Comparison of ENCODE assay signal across 8 cellular contexts in the genomic region with DNA sequence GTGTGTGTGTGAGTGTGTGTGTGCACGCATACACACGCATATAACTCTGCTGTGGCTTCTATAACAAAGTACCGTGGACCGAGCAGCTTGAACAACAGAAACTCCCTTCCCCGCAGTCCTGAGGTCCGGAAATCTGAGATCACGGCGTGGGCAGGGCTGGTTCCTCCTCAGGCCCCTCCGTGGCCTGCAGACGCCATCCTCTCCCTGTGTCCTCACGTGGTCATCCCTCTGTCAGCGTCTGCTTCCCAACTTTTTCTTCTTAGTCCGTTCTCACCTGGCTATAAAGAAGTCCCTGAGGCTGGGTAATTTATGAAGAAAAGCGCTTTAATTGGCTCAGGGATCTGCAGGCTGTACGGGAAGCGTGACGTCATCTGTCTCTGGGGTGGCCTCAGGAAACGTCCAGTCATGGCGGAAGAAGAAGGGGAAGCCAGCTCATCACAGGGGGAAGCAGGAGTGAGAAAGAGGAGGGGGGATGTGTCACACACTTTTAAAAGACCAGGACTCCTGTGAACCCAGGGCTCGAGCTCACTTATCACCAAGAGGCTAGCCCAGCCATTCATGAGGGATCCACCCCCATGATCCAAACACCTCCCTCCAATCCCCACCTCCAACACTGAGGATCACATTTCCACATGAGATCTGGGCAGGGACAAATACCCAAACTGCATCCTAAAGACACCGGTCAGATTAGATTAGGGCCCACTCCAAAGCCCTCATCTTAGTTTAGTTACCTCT.
DNase-seq lines count a peak whose midpoint lies in the region; ATAC-seq and TF ChIP-seq lines count a peak whose summit lies in the region.

No MANE protein-coding gene starts in this region.

- no peak for TF ChIP-seq EP300 in SK-N-SH (IDR thresholded peaks at IDR 0.05; ENCODE audit: borderline replicate concordance in 1 of 2, low read depth in 1 of 2, low read length in 1 of 2)

- H3K27me3 Mint-ChIP-seq in activated naive CD8-positive, alpha-beta T cell, result no peaks in the 10 kb centered on the region

- peak overlapping the region; percentile 100 for H3K27ac Mint-ChIP-seq in activated naive CD8-positive, alpha-beta T cell

- peak overlapping the region; percentile 90 for H3K4me3 Mint-ChIP-seq in activated naive CD8-positive, alpha-beta T cell

- peaks cover 31% of the 10 kb centered on the region for H3K4me1 Mint-ChIP-seq in activated naive CD8-positive, alpha-beta T cell (ENCODE audit: low read depth)

- peaks cover 3% of the 10 kb centered on the region for H3K9me3 Mint-ChIP-seq in activated naive CD8-positive, alpha-beta T cell (ENCODE audit: low read depth)

- peaks cover 4% of the 10 kb centered on the region for H3F3A ChIP-seq in SK-N-SH (replicated peaks; ENCODE audit: insufficient read depth)

- peak overlapping the region in 1 of 2 experiments; percentile 3; a peak in 1 of 4 replicates for H3K27ac ChIP-seq in SK-N-SH (ENCODE audit: low read depth in 2 of 2, low read length in 1 of 2)

- H3K79me2 ChIP-seq in SK-N-SH (ENCODE audit: insufficient read depth), result no peaks in the 10 kb centered on the region

- no peaks in the 10 kb centered on the region for H3K36me3 ChIP-seq in SK-N-SH (replicated peaks in 1 of 2; ENCODE audit: control insufficient read depth in 1 of 2, insufficient read depth in 2 of 2, low read length in 1 of 2)

- H3K9me2 ChIP-seq in SK-N-SH, result no peaks in the 10 kb centered on the region

- DNase-seq in SK-N-SH (no peak), inferior parietal cortex (ENCODE audit: extremely low spot score) (peak; percentile 20), SHP77 (lab: John Stamatoyannopoulos, UW) (no peak), NCI-H1105 treated with DMSO at 0.1 percent for 48 hours (lab: John Stamatoyannopoulos, UW) (no peak)
- peak; percentile 41 to 55 for DNase-seq in stimulated activated CD4-positive, alpha-beta T cell treated with anti-CD3 and anti-CD28 coated beads, Interleukin-1b, Interleukin-23, amount 100 ng/mL, for 4 hours (ENCODE audit: low read depth in 2 of 2)

- no peak for TF ChIP-seq CTCF in SK-N-SH (IDR thresholded peaks at IDR 0.05)

- no peak overlapping the region for H3K9ac ChIP-seq in SK-N-SH

- H4K20me1 ChIP-seq in SK-N-SH (ENCODE audit: insufficient read depth), result no peaks in the 10 kb centered on the region

- H3K36me3 Mint-ChIP-seq in activated naive CD8-positive, alpha-beta T cell, result no peaks in the 10 kb centered on the region

- POLR2A ChIA-PET in SK-N-SH (lab: Yijun Ruan, JAX), result no interaction called here

- no peak overlapping the region for H3K4me3 ChIP-seq in SK-N-SH (ENCODE audit: low read depth in 2 of 2, low read length in 1 of 2)

- no peak overlapping the region for H3K4me2 ChIP-seq in SK-N-SH

- H2AFZ ChIP-seq in SK-N-SH (ENCODE audit: low read depth), result no peak overlapping the region

- CTCF ChIA-PET in SK-N-SH (lab: Yijun Ruan, JAX), result interaction anchor here (1.1 to 3.3 kb wide), 2 partner anchors 16 to 138 kb away, joined by 8 to 23 read pairs; no protein-coding TSS in a partner anchor

- H3K4me1 ChIP-seq in SK-N-SH (ENCODE audit: control insufficient read depth in 1 of 2, insufficient read depth in 2 of 2, low read depth in 1 of 2, low read length in 1 of 2), result peaks cover 4 to 15% of the 10 kb centered on the region in 2 experiments; a peak in 1 of 4 replicates

- no peak for TF ChIP-seq RAD21 in SK-N-SH (IDR thresholded peaks at IDR 0.05; ENCODE audit: low read length)

- ATAC-seq in GM18511 (IDR thresholded peaks at IDR 0.05; ENCODE audit: unreplicated experiment), result peak; percentile 53
- peak; percentile 35 for ATAC-seq in HG02970 (IDR thresholded peaks at IDR 0.05; ENCODE audit: low FRiP score, unreplicated experiment)

- WGBS in SK-N-SH (ENCODE audit: low lambda C conversion rate), result 75% methylated on average over 21 of the region's 21 CpGs

- no peaks in the 10 kb centered on the region for H3K27me3 ChIP-seq in SK-N-SH (ENCODE audit: insufficient read depth)

- no peaks in the 10 kb centered on the region for H3K9me3 ChIP-seq in SK-N-SH

TF ChIP-seq in SK-N-SH, 30 proteins besides CTCF, POLR2A, EP300 and RAD21:
- peak; percentile 95 for TF ChIP-seq RFX5 (IDR thresholded peaks at IDR 0.05; ENCODE audit: low read length)
- TF ChIP-seq, protein P1, sequence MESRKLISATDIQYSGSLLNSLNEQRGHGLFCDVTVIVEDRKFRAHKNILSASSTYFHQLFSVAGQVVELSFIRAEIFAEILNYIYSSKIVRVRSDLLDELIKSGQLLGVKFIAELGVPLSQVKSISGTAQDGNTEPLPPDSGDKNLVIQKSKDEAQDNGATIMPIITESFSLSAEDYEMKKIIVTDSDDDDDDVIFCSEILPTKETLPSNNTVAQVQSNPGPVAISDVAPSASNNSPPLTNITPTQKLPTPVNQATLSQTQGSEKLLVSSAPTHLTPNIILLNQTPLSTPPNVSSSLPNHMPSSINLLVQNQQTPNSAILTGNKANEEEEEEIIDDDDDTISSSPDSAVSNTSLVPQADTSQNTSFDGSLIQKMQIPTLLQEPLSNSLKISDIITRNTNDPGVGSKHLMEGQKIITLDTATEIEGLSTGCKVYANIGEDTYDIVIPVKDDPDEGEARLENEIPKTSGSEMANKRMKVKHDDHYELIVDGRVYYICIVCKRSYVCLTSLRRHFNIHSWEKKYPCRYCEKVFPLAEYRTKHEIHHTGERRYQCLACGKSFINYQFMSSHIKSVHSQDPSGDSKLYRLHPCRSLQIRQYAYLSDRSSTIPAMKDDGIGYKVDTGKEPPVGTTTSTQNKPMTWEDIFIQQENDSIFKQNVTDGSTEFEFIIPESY (IDR thresholded peaks at IDR 0.05; ENCODE audit: borderline replicate concordance, low read depth), result no peak

Comparison
In these comparisons a context has a peak if more than half of its experiments do, and no peak if none do; other contexts are left out.
1. DNase-seq: peak in inferior parietal cortex (single experiment) and stimulated activated CD4-positive, alpha-beta T cell treated with anti-CD3 and anti-CD28 coated beads, Interleukin-1b, Interleukin-23, amount 100 ng/mL, for 4 hours (2 of 2); none in SK-N-SH (single experiment), SHP77 (0 of 2) and NCI-H1105 treated with DMSO at 0.1 percent for 48 hours (single experiment).